27 cellular contexts compared by ENCODE assay signal in genomic region chr9:112552229-112553050, GRCh38.
DNase-seq lines count a peak whose midpoint lies in the region; ATAC-seq and TF ChIP-seq lines count a peak whose summit lies in the region.
"Had no signal": no experiment of that assay in that cellular context is flagged by ENCODE, and none has a peak within 500 bp of the region (broad histone marks: within the 10 kb centered on the region; RNA-seq: fewer than 3 reads in every experiment).

No MANE protein-coding gene starts in this region.

- H3K27ac ChIP-seq in right atrium auricular region (peak overlapping the region in 1 of 2 donors; percentile 65), iPS-20b (ENCODE audit: low read length) (no peak overlapping the region), stomach (peak overlapping the region; percentile 36 to 67 (median 52)), tibial nerve (no peak overlapping the region), Karpas-422 (ENCODE audit: low read length) (no peak overlapping the region)
- H3K27ac ChIP-seq: A549, esophagus squamous epithelium, HL-60 had no signal

- TF ChIP-seq EP300 in stomach (IDR thresholded peaks at IDR 0.05) (no peak), tibial nerve (IDR thresholded peaks at IDR 0.05) (no peak)

- H3K36me3 ChIP-seq in right atrium auricular region (no peaks in the 10 kb centered on the region), iPS-20b (ENCODE audit: insufficient read depth, low read depth, low read length) (no peaks in the 10 kb centered on the region), stomach (no peaks in the 10 kb centered on the region), tibial nerve (no peaks in the 10 kb centered on the region), Karpas-422 (ENCODE audit: insufficient read depth, low read length) (no peaks in the 10 kb centered on the region)
- H3K36me3 ChIP-seq: adrenal gland, esophagus squamous epithelium had no signal

- no peak overlapping the region for H2AFZ ChIP-seq in Karpas-422 (ENCODE audit: low read length)

- H3K79me2 ChIP-seq in Karpas-422 (ENCODE audit: low read length), result peaks cover 99% of the 10 kb centered on the region

- TF ChIP-seq POLR2A in stomach (IDR thresholded peaks at IDR 0.05), result no peak
- TF ChIP-seq POLR2A in tibial nerve (IDR thresholded peaks at IDR 0.05), result no peak

- intact Hi-C loops in Right ventricle myocardium superior (cut with DNase I) (no loop called here), stomach (cut with DNase I; ENCODE audit: low total_unique reads) (no loop called here)

- DNase-seq in Right ventricle myocardium superior (no peak), right atrium auricular region (ENCODE audit: low spot score) (no peak), cerebellum (ENCODE audit: low spot score) (peak; percentile 20), stomach (no peak), dedifferentiated amniotic fluid mesenchymal stem cell (ENCODE audit: extremely low spot score) (no peak), tibial nerve (ENCODE audit: low spot score in 2 of 2) (no peak), Karpas-422 (no peak)
- DNase-seq: activated CD4-positive, alpha-beta T cell treated with anti-CD3 and anti-CD28 coated beads, Interleukin-2, amount 50 U/mL, for 48 hours; activated naive CD4-positive, alpha-beta T cell treated with anti-CD3 and anti-CD28 coated beads for 36 hours; adrenal gland; CD4-positive, alpha-beta memory T cell; cortex of kidney; esophagus squamous epithelium; hippocampal formation; immature natural killer cell; Kasumi-1; mesendoderm; MV-4-11; NCI-H146; NCI-H510A; nucleus accumbens; stimulated activated CD4-positive, alpha-beta T cell treated with anti-CD3 and anti-CD28 coated beads, Interleukin-2, amount 100 ng/mL, for 24 hours; T-helper 1 cell had no signal

- no peaks in the 10 kb centered on the region for H4K20me1 ChIP-seq in Karpas-422 (ENCODE audit: insufficient read depth, low read depth, low read length)

- H3K4me1 ChIP-seq in right atrium auricular region, result peaks cover 0 to 21% of the 10 kb centered on the region in 2 donors
- H3K4me1 ChIP-seq in iPS-20b (ENCODE audit: insufficient read depth, low read length), result peaks cover 44% of the 10 kb centered on the region
- peaks cover 26 to 76% (median 49%) of the 10 kb centered on the region in 4 donors for H3K4me1 ChIP-seq in stomach
- no peaks in the 10 kb centered on the region for H3K4me1 ChIP-seq in tibial nerve
- H3K4me1 ChIP-seq in Karpas-422 (ENCODE audit: low read length), result peaks cover 65% of the 10 kb centered on the region

- H3K4me3 ChIP-seq in right atrium auricular region (no peak overlapping the region), iPS-20b (ENCODE audit: low read length) (no peak overlapping the region), stomach (no peak overlapping the region), tibial nerve (no peak overlapping the region), Karpas-422 (ENCODE audit: low read length) (no peak overlapping the region)
- H3K4me3 ChIP-seq: A549, adrenal gland, esophagus squamous epithelium had no signal

- H3K9ac ChIP-seq in iPS-20b (ENCODE audit: low read depth, low read length), result peak overlapping the region; percentile 29; the same call in 1 of the 2 replicates
- H3K9ac ChIP-seq in Karpas-422 (ENCODE audit: low read length), result no peak overlapping the region

- TF ChIP-seq CTCF in right atrium auricular region (IDR thresholded peaks at IDR 0.05), result no peak
- TF ChIP-seq CTCF in stomach (IDR thresholded peaks at IDR 0.05), result no peak
- no peak for TF ChIP-seq CTCF in tibial nerve (IDR thresholded peaks at IDR 0.05)

- no peak overlapping the region for H3K4me2 ChIP-seq in Karpas-422 (ENCODE audit: low read depth, low read length, poor library complexity, severe bottlenecking)
- H3K4me2 ChIP-seq: A549 had no signal

- WGBS in stomach, 5 donors, result 63 to 74% (median 70%) methylated on average over 9 of the region's 9 CpGs
- WGBS in tibial nerve, 2 donors, result 81 to 83% methylated on average over 9 of the region's 9 CpGs

- H3K9me2 ChIP-seq in Karpas-422 (replicated peaks; ENCODE audit: insufficient read depth, low read length), result no peaks in the 10 kb centered on the region

- peak; percentile 92 for ATAC-seq in Right ventricle myocardium superior (ENCODE audit: poor library complexity)
- ATAC-seq: A549; activated CD4-positive, CD25-positive, alpha-beta regulatory T cell treated with anti-CD3 and anti-CD28 coated beads, Interleukin-2, amount 50 U/mL, for 24 hours had no signal

- H3K27me3 ChIP-seq in right atrium auricular region, result no peaks in the 10 kb centered on the region
- H3K27me3 ChIP-seq in iPS-20b (ENCODE audit: insufficient read depth, low read length), result no peaks in the 10 kb centered on the region
- no peaks in the 10 kb centered on the region for H3K27me3 ChIP-seq in stomach
- H3K27me3 ChIP-seq in tibial nerve, result no peaks in the 10 kb centered on the region
- no peaks in the 10 kb centered on the region for H3K27me3 ChIP-seq in Karpas-422 (ENCODE audit: low read length)
- H3K27me3 ChIP-seq: adrenal gland, esophagus squamous epithelium had no signal

- no peaks in the 10 kb centered on the region for H3K9me3 ChIP-seq in right atrium auricular region
- H3K9me3 ChIP-seq in iPS-20b (ENCODE audit: insufficient read depth, low read depth, low read length), result no peaks in the 10 kb centered on the region
- no peaks in the 10 kb centered on the region for H3K9me3 ChIP-seq in stomach
- H3K9me3 ChIP-seq in tibial nerve, result no peaks in the 10 kb centered on the region
- no peaks in the 10 kb centered on the region for H3K9me3 ChIP-seq in Karpas-422 (ENCODE audit: low read length)
- H3K9me3 ChIP-seq: A549, adrenal gland, esophagus squamous epithelium had no signal

Comparison
In these comparisons a context has a peak if more than half of its experiments do, and no peak if none do; other contexts are left out.
1. H3K27ac ChIP-seq: peak in stomach (5 of 5); none in iPS-20b (single experiment), tibial nerve (0 of 4) and Karpas-422 (single experiment).